In genomic region chr2:84969511-84970265, GRCh38 we compare ENCODE assay signal across 8 cellular contexts. TPM values are rescaled to one million over a fixed set of nuclear protein-coding genes. Genes with fewer than 3 reads are reported as not detected.
DNase-seq lines count a peak whose midpoint lies in the region; ATAC-seq, FAIRE-seq and TF ChIP-seq lines count a peak whose summit lies in the region.

No MANE protein-coding gene starts in this region.

- FAIRE-seq in endothelial cell of umbilical vein (lab: Jason Lieb, UNC) = peak; percentile 48

- H3K9me3 ChIP-seq in endothelial cell of umbilical vein (replicated peaks; ENCODE audit: control insufficient read depth, insufficient read depth, low read length) (no peaks in the 10 kb centered on the region), neural cell (ENCODE audit: low read length) (no peaks in the 10 kb centered on the region)

- no peak for ATAC-seq in GM19395 (IDR thresholded peaks at IDR 0.05; ENCODE audit: unreplicated experiment)

- H3K4me3 ChIP-seq in BJ (ENCODE audit: low read depth, low read length) (peak overlapping the region; percentile 53), endothelial cell of umbilical vein (replicated peaks in 1 of 3; ENCODE audit: insufficient read depth in 1 of 3, low read depth in 1 of 3, low read length in 3 of 3) (peak overlapping the region; percentile 92 to 96 (median 94)), neural cell (ENCODE audit: low read length) (peak overlapping the region; percentile 73)

- TF ChIP-seq EP300 in neural cell (conservative IDR thresholded peaks at IDR 0.05; ENCODE audit: poor library complexity, severe bottlenecking) = no peak

- peaks cover 65% of the 10 kb centered on the region for H3K79me2 ChIP-seq in endothelial cell of umbilical vein (ENCODE audit: control insufficient read depth, insufficient read depth, low read length)
- peaks cover 48% of the 10 kb centered on the region for H3K79me2 ChIP-seq in neural cell (replicated peaks; ENCODE audit: insufficient read depth, low read length)

- POLR2A ChIA-PET in BJ (lab: Charles Lee) = interaction anchor here (0.6 to 0.9 kb wide), 2 partner anchors 41 to 62 kb away, joined by 4 to 16 read pairs; no protein-coding TSS in a partner anchor
- POLR2A ChIA-PET in HEK293T (lab: Yijun Ruan, JAX) = interaction anchor here (1.3 to 2.3 kb wide), 2 partner anchors 11 to 43 kb away, joined by 6 to 11 read pairs; no protein-coding TSS in a partner anchor
- POLR2A ChIA-PET in endothelial cell of umbilical vein (lab: Charles Lee) = interaction anchor here (0.6 to 2.7 kb wide), 4 partner anchors 11 to 60 kb away, joined by 3 to 14 read pairs (median 6); no protein-coding TSS in a partner anchor

- peaks cover 18% of the 10 kb centered on the region for H3K4me1 ChIP-seq in endothelial cell of umbilical vein (ENCODE audit: control insufficient read depth, extremely low read depth, insufficient read depth, low read length)

- no peak for TF ChIP-seq CTCF in BJ (IDR thresholded peaks at IDR 0.05; ENCODE audit: insufficient read depth, low read depth, low read length)
- TF ChIP-seq CTCF in VCaP (conservative IDR thresholded peaks at IDR 0.05) = no peak
- TF ChIP-seq CTCF in endothelial cell of umbilical vein (IDR thresholded peaks at IDR 0.05; ENCODE audit: extremely low read depth in 1 of 2, insufficient read depth in 1 of 2, low read depth in 1 of 2, low read length in 2 of 2) = no peak
- no peak for TF ChIP-seq CTCF in neural cell (IDR thresholded peaks at IDR 0.05; ENCODE audit: poor library complexity, severe bottlenecking)

- H3K27me3 ChIP-seq in BJ (ENCODE audit: control insufficient read depth, insufficient read depth, low read length) = no peaks in the 10 kb centered on the region
- H3K27me3 ChIP-seq in endothelial cell of umbilical vein (ENCODE audit: control insufficient read depth in 2 of 2, insufficient read depth in 2 of 2, low read length in 2 of 2) = no peaks in the 10 kb centered on the region
- H3K27me3 ChIP-seq in neural cell (ENCODE audit: insufficient read depth, low read depth, low read length) = no peaks in the 10 kb centered on the region

- H3K9ac ChIP-seq in endothelial cell of umbilical vein (replicated peaks; ENCODE audit: extremely low read depth, insufficient read depth, low read length) (peak overlapping the region; percentile 89), neural cell (ENCODE audit: low read length) (peak overlapping the region; percentile 97)

- CTCF ChIA-PET in BJ (lab: Yijun Ruan, JAX) = interaction anchor here (1.2 to 2.0 kb wide), 3 partner anchors 10 to 52 kb away, joined by 4 read pairs; no protein-coding TSS in a partner anchor
- CTCF ChIA-PET in HEK293T (lab: Yijun Ruan, JAX) = interaction anchor here (0.8 to 0.9 kb wide), 2 partner anchors 43 to 48 kb away, joined by 3 to 4 read pairs; no protein-coding TSS in a partner anchor
- CTCF ChIA-PET in endothelial cell of umbilical vein (lab: Charles Lee) = interaction anchor here (0.9 to 3.3 kb wide), 4 partner anchors 9 to 46 kb away, joined by 3 to 35 read pairs (median 8); no protein-coding TSS in a partner anchor

- H3K9me2 ChIP-seq in neural cell (ENCODE audit: insufficient read depth, low read length) = no peaks in the 10 kb centered on the region

- H3F3A ChIP-seq in neural cell (ENCODE audit: insufficient read depth, low read length, poor library complexity, severe bottlenecking) = no peaks in the 10 kb centered on the region

- peak overlapping the region; percentile 20 for H2AFZ ChIP-seq in endothelial cell of umbilical vein (ENCODE audit: low read depth, low read length)
- H2AFZ ChIP-seq in neural cell (ENCODE audit: low read depth, low read length) = peak overlapping the region; percentile 63

- H3K9me1 ChIP-seq in endothelial cell of umbilical vein (replicated peaks; ENCODE audit: control insufficient read depth, extremely low read depth, insufficient read depth, low read length) = no peaks in the 10 kb centered on the region

- peaks cover 3% of the 10 kb centered on the region; the same call in 1 of the 2 replicates for H3K36me3 ChIP-seq in BJ (ENCODE audit: control insufficient read depth, insufficient read depth, low read length)
- no peaks in the 10 kb centered on the region for H3K36me3 ChIP-seq in endothelial cell of umbilical vein (ENCODE audit: control insufficient read depth in 2 of 2, extremely low read depth in 1 of 2, insufficient read depth in 2 of 2, low read length in 2 of 2)
- no peaks in the 10 kb centered on the region for H3K36me3 ChIP-seq in neural cell (ENCODE audit: insufficient read depth, low read length)

- peak overlapping the region; percentile 98 for H3K4me2 ChIP-seq in endothelial cell of umbilical vein (ENCODE audit: insufficient read depth, low read length)
- H3K4me2 ChIP-seq in neural cell (ENCODE audit: low read length) = peak overlapping the region; percentile 72

- TF ChIP-seq POLR2A in endothelial cell of umbilical vein (IDR thresholded peaks at IDR 0.05; ENCODE audit: low read depth, low read length) = no peak

- DNase-seq in BJ (ENCODE audit: low read depth) (no peak), HEK293T (ENCODE audit: extremely low spot score) (no peak), endothelial cell of umbilical vein (ENCODE audit: low read depth, low spot score) (peak; percentile 55), OCI-M2 (lab: John Stamatoyannopoulos, UW; ENCODE audit: unreplicated experiment) (no peak), NCI-H2196 (lab: John Stamatoyannopoulos, UW; ENCODE audit: unreplicated experiment) (no peak)

- TSS peak; percentile 48 for BruUV-seq in endothelial cell of umbilical vein (replicated peaks; lab: Mats Ljungman, UMichigan)

- H4K20me1 ChIP-seq in endothelial cell of umbilical vein (replicated peaks; ENCODE audit: control insufficient read depth, extremely low read depth, insufficient read depth, low read length) (peaks cover 4% of the 10 kb centered on the region), neural cell (ENCODE audit: insufficient read depth) (no peaks in the 10 kb centered on the region)

- TF ChIP-seq RAD21 in neural cell (conservative IDR thresholded peaks at IDR 0.05) = no peak

- dilution Hi-C loops in endothelial cell of umbilical vein (cut with MboI; ENCODE audit: extremely low pct_ligation_motif_present, low sequenced_read_pairs) = no loop called here

- intact Hi-C loops in endothelial cell of umbilical vein (cut with micrococcal nuclease) = loop anchor here (1.0 to 5.0 kb wide), 4 partner anchors 10 to 62 kb away; partner anchors contain the start of gene TMSB10

- H3K27ac ChIP-seq in VCaP (peak overlapping the region; percentile 96), endothelial cell of umbilical vein (ENCODE audit: insufficient read depth, low read depth, low read length) (peak overlapping the region; percentile 96), neural cell (ENCODE audit: low read length) (peak overlapping the region; percentile 90)

TF ChIP-seq in HEK293T, 16 proteins besides CTCF, POLR2A, EP300 and RAD21:
- TF ChIP-seq BHLHE40 (IDR thresholded peaks at IDR 0.05; ENCODE audit: borderline replicate concordance) = no peak
- no peak for TF ChIP-seq FOXA1 (IDR thresholded peaks at IDR 0.05)
- no peak for TF ChIP-seq CTBP1 (IDR thresholded peaks at IDR 0.05; ENCODE audit: borderline replicate concordance)
- peak; percentile 85 for TF ChIP-seq L3MBTL2 (conservative IDR thresholded peaks at IDR 0.05)
- TF ChIP-seq LEF1 (IDR thresholded peaks at IDR 0.05; ENCODE audit: borderline replicate concordance) = no peak

TF ChIP-seq in endothelial cell of umbilical vein, 7 proteins besides CTCF, POLR2A, EP300 and RAD21:
- TF ChIP-seq MYC (IDR thresholded peaks at IDR 0.05; ENCODE audit: low read depth, low read length) = no peak
- TF ChIP-seq, protein P1, sequence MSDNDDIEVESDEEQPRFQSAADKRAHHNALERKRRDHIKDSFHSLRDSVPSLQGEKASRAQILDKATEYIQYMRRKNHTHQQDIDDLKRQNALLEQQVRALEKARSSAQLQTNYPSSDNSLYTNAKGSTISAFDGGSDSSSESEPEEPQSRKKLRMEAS (IDR thresholded peaks at IDR 0.05; ENCODE audit: insufficient read depth, insufficient read length) = peak; percentile 24
TF ChIP-seq in endothelial cell of umbilical vein: peak in this region for 1.

TF ChIP-seq in neural cell, 6 proteins besides CTCF, POLR2A, EP300 and RAD21 (continues in another document):
- no peak for TF ChIP-seq POLR2AphosphoS5 (IDR thresholded peaks at IDR 0.05)
- TF ChIP-seq TAF1 (IDR thresholded peaks at IDR 0.05; ENCODE audit: low read depth) = no peak
- no peak for TF ChIP-seq SMC3 (conservative IDR thresholded peaks at IDR 0.05; ENCODE audit: poor library complexity)
- peak; percentile 71 for TF ChIP-seq MXI1 (conservative IDR thresholded peaks at IDR 0.05; ENCODE audit: poor library complexity, severe bottlenecking)

RNA-seq across cellular contexts. Expression of gene KCMF1, which starts 1.3 kb away (rescaled TPM):
- polyA plus RNA-seq in BJ (2011; rRNA removed) (83.3 and 146 TPM in 2 replicates), endothelial cell of umbilical vein (45.5 and 49.3 TPM in 2 replicates), neural cell (43.3 and 52.4 TPM in 2 replicates)
- 70.7 and 74.4 TPM in 2 replicates for polyA minus RNA-seq in BJ (2011; rRNA and poly(A)+ RNA removed)
- 75.9 and 78.4 TPM in 2 replicates for total RNA-seq in endothelial cell of umbilical vein
- polyA plus RNA-seq in endothelial cell of umbilical vein (2011; cell fraction: cytosol; rRNA removed) = 64.7 and 67.7 TPM in 2 replicates
- polyA plus RNA-seq in endothelial cell of umbilical vein (2011; cell fraction: nucleus; rRNA removed) = 47.7 and 59.6 TPM in 2 replicates
- 68.6 and 86.9 TPM in 2 replicates for polyA plus RNA-seq in endothelial cell of umbilical vein (2012)
- polyA minus RNA-seq in endothelial cell of umbilical vein (78.7 and 80.5 TPM in 2 replicates), neural cell (68.2 and 85.7 TPM in 2 replicates)
- 45.5 TPM for polyA minus RNA-seq in endothelial cell of umbilical vein (2011; cell fraction: cytosol; rRNA and poly(A)+ RNA removed)
- polyA minus RNA-seq in endothelial cell of umbilical vein (2011; cell fraction: nucleus; rRNA and poly(A)+ RNA removed) = 34.8 and 45.1 TPM in 2 replicates
